6 cellular contexts compared by ENCODE assay signal in the genomic region with DNA sequence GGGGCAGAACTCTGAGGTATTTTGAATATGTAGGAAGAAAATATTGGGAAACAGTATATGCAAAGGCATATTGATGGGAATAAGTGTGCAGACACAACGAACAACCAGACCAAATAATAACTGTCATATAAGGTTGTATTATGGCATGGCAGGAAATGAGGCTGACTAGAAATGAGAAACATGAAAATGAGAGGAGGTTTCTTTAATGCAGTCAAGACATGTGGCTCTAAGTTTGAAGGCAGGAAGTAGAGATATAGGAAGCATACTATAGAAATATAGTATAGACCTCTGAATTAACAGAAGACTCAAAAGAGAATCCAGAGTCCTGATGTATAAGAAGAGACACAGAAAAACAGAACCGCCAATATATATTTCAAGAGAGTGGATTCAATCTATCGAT.
"Had no signal": no experiment of that assay in that cellular context is flagged by ENCODE, and none has a peak within 500 bp of the region (broad histone marks: within the 10 kb centered on the region; RNA-seq: fewer than 3 reads in every experiment).

No MANE protein-coding gene starts in this region.

- DNase-seq: H9, HCEC 1CT, IMR-90, KG1 had no signal

- H3K4me3 Mint-ChIP-seq: GM23338, H9 had no signal

- H2AFZ ChIP-seq: GM23338 had no signal

- H3K4me2 ChIP-seq: GM23338 had no signal

- ATAC-seq: GM23338, K562 had no signal

- H3K27ac Mint-ChIP-seq: GM23338, H9 had no signal

- H3K4me3 ChIP-seq: GM23338, K562 had no signal
